1 cellular context compared by ENCODE assay signal in the genomic region with DNA sequence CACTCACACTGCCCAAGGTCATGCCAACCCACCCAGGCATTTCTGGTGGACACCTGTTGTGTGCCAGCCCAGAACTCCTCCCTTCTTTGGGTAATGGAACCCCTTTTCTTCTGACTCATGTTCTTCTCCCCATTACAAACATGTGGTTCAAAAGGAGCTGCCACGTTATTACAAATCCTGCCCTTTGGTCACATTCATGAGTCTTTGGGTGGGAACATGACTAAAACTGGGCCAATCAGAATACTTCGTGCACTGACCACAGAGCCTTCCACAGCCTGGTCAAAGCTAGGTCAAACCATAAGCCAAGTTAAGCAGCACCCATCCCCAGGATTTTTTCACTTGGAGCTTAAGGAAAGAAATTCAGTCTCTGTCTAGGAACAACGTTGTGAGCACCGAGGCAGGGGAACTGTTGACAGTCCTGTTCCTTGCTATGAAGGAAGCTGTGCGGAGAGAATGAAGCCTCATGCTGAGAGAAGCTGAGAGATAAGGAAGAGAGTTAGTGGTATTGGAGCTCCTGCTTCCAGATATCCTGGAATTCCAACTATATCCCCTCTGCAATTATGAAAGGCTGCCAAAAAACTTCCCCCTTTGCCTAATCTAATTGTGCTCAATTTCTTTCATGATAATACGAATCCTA.
TF ChIP-seq lines count a peak whose summit lies in the region.

No MANE protein-coding gene starts in this region.

TF ChIP-seq in GM23338, 12 proteins besides CTCF, POLR2A, EP300 and RAD21 (continued from another document):
- TF ChIP-seq, protein P1, sequence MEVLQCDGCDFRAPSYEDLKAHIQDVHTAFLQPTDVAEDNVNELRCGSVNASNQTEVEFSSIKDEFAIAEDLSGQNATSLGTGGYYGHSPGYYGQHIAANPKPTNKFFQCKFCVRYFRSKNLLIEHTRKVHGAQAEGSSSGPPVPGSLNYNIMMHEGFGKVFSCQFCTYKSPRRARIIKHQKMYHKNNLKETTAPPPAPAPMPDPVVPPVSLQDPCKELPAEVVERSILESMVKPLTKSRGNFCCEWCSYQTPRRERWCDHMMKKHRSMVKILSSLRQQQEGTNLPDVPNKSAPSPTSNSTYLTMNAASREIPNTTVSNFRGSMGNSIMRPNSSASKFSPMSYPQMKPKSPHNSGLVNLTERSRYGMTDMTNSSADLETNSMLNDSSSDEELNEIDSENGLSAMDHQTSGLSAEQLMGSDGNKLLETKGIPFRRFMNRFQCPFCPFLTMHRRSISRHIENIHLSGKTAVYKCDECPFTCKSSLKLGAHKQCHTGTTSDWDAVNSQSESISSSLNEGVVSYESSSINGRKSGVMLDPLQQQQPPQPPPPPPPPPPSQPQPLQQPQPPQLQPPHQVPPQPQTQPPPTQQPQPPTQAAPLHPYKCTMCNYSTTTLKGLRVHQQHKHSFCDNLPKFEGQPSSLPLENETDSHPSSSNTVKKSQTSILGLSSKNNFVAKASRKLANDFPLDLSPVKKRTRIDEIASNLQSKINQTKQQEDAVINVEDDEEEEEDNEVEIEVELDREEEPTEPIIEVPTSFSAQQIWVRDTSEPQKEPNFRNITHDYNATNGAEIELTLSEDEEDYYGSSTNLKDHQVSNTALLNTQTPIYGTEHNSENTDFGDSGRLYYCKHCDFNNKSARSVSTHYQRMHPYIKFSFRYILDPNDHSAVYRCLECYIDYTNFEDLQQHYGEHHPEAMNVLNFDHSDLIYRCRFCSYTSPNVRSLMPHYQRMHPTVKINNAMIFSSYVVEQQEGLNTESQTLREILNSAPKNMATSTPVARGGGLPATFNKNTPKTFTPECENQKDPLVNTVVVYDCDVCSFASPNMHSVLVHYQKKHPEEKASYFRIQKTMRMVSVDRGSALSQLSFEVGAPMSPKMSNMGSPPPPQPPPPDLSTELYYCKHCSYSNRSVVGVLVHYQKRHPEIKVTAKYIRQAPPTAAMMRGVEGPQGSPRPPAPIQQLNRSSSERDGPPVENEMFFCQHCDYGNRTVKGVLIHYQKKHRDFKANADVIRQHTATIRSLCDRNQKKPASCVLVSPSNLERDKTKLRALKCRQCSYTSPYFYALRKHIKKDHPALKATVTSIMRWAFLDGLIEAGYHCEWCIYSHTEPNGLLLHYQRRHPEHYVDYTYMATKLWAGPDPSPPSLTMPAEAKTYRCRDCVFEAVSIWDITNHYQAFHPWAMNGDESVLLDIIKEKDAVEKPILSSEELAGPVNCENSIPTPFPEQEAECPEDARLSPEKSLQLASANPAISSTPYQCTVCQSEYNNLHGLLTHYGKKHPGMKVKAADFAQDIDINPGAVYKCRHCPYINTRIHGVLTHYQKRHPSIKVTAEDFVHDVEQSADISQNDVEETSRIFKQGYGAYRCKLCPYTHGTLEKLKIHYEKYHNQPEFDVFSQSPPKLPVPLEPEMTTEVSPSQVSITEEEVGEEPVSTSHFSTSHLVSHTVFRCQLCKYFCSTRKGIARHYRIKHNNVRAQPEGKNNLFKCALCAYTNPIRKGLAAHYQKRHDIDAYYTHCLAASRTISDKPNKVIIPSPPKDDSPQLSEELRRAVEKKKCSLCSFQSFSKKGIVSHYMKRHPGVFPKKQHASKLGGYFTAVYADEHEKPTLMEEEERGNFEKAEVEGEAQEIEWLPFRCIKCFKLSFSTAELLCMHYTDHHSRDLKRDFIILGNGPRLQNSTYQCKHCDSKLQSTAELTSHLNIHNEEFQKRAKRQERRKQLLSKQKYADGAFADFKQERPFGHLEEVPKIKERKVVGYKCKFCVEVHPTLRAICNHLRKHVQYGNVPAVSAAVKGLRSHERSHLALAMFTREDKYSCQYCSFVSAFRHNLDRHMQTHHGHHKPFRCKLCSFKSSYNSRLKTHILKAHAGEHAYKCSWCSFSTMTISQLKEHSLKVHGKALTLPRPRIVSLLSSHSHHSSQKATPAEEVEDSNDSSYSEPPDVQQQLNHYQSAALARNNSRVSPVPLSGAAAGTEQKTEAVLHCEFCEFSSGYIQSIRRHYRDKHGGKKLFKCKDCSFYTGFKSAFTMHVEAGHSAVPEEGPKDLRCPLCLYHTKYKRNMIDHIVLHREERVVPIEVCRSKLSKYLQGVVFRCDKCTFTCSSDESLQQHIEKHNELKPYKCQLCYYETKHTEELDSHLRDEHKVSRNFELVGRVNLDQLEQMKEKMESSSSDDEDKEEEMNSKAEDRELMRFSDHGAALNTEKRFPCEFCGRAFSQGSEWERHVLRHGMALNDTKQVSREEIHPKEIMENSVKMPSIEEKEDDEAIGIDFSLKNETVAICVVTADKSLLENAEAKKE (CRISPR knock-in tag; IDR thresholded peaks at IDR 0.05) = no peak
- TF ChIP-seq, protein P2, sequence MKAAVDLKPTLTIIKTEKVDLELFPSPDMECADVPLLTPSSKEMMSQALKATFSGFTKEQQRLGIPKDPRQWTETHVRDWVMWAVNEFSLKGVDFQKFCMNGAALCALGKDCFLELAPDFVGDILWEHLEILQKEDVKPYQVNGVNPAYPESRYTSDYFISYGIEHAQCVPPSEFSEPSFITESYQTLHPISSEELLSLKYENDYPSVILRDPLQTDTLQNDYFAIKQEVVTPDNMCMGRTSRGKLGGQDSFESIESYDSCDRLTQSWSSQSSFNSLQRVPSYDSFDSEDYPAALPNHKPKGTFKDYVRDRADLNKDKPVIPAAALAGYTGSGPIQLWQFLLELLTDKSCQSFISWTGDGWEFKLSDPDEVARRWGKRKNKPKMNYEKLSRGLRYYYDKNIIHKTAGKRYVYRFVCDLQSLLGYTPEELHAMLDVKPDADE (IDR thresholded peaks at IDR 0.05) = no peak
- TF ChIP-seq ZNF114 (CRISPR knock-in tag; IDR thresholded peaks at IDR 0.05) = no peak
- TF ChIP-seq, protein P3, sequence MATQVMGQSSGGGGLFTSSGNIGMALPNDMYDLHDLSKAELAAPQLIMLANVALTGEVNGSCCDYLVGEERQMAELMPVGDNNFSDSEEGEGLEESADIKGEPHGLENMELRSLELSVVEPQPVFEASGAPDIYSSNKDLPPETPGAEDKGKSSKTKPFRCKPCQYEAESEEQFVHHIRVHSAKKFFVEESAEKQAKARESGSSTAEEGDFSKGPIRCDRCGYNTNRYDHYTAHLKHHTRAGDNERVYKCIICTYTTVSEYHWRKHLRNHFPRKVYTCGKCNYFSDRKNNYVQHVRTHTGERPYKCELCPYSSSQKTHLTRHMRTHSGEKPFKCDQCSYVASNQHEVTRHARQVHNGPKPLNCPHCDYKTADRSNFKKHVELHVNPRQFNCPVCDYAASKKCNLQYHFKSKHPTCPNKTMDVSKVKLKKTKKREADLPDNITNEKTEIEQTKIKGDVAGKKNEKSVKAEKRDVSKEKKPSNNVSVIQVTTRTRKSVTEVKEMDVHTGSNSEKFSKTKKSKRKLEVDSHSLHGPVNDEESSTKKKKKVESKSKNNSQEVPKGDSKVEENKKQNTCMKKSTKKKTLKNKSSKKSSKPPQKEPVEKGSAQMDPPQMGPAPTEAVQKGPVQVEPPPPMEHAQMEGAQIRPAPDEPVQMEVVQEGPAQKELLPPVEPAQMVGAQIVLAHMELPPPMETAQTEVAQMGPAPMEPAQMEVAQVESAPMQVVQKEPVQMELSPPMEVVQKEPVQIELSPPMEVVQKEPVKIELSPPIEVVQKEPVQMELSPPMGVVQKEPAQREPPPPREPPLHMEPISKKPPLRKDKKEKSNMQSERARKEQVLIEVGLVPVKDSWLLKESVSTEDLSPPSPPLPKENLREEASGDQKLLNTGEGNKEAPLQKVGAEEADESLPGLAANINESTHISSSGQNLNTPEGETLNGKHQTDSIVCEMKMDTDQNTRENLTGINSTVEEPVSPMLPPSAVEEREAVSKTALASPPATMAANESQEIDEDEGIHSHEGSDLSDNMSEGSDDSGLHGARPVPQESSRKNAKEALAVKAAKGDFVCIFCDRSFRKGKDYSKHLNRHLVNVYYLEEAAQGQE (IDR thresholded peaks at IDR 0.05; ENCODE audit: unreplicated experiment) = no peak
- TF ChIP-seq NANOG (IDR thresholded peaks at IDR 0.05; ENCODE audit: borderline replicate concordance) = no peak
- no peak for TF ChIP-seq EZH2phosphoT487 (IDR thresholded peaks at IDR 0.05; ENCODE audit: unreplicated experiment)
- no peak for TF ChIP-seq JUNB (IDR thresholded peaks at IDR 0.05; ENCODE audit: unreplicated experiment)
- TF ChIP-seq ZNF331 (CRISPR knock-in tag; IDR thresholded peaks at IDR 0.05; ENCODE audit: low read depth) = no peak
- no peak for TF ChIP-seq EZH2 (IDR thresholded peaks at IDR 0.05; ENCODE audit: low read depth, unreplicated experiment)
